1 cellular context compared by ENCODE assay signal in the genomic region with DNA sequence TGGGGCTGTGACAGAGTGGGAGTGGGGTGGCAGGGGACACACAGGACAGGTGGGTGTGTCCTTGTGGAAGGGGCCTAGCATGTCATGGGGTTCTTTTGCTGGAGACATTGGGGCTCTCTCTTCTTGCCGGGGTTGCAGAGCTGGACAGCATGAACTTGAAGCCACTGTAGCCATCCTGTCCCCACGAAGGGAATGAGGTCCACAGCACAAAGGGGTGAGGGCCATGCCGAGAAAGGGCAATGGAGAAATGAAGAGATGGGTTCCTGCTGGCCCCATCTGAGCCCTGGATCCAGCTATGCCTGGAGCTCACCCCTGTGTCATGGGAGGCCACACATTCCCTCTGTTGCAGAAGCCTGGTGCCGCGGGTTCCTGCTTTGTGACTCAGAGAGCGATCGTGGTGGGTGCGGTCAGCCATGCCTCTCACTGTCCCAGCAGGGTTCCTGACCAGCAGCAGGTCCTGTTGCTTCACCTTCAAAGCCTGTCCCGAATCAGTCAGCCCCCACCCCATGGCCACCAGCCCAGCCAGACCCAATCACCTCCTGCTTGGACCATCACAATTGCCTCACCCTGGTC.
TF ChIP-seq lines count a peak whose summit lies in the region.

No MANE protein-coding gene starts in this region.

TF ChIP-seq in SK-N-SH, 30 proteins besides CTCF, POLR2A, EP300 and RAD21 (continued from another document):
- TF ChIP-seq CHD2 (IDR thresholded peaks at IDR 0.05; ENCODE audit: low read length, partially characterized antibody) (no peak), MEF2A (IDR thresholded peaks at IDR 0.05; ENCODE audit: borderline replicate concordance, low read depth) (no peak)
